Comparison of ENCODE assay signal across 8 cellular contexts in the genomic region with DNA sequence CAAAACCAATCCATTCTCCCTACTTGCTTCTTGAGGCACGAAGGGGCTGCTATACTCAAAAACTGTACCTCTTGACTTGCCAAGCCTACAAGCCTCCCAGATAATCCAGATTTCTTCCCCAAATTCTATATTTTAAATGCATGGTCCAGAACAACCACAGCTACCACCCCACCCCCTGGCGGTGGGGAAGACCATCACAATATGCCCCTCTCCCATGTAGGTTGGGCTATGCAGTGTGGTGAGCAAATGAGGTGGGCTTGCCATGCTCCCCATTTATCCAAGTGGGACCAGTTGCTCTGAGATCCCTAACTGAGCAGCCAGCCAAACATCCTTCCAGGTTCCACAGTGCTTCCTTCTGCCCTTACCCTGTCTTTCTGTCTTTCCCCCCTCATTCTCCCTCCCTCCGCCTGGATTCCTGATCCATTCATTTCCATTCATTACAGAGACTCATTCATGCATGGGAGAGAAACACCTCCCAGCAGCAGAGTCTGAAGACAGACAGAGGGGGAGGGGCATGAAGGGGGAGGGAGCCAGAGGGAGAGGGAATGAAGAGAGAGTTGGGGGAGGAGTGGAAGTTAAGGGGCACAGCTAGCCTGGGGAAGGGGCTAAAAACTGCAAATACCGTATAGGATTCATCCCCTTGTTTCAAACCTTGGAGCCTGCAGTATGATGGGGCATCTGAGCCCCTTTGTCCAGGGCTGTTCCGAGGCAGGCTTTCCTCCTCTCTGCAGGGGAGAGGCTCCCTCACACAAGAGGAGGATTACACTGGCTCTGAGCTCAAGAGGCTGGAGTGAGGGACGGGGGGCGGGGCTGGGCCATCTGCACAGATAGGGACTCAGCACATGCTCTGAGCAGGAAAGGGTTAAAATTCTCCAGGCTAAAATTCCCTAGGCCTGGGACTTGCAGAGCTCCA. TPM values are rescaled to one million over a fixed set of nuclear protein-coding genes. Genes with fewer than 3 reads are reported as not detected.
DNase-seq lines count a peak whose midpoint lies in the region; ATAC-seq, FAIRE-seq and TF ChIP-seq lines count a peak whose summit lies in the region.
"Had no signal": no experiment of that assay in that cellular context is flagged by ENCODE, and none has a peak within 500 bp of the region (broad histone marks: within the 10 kb centered on the region; RNA-seq: fewer than 3 reads in every experiment).

No MANE protein-coding gene starts in this region.

- H3K9me3 Mint-ChIP-seq in astrocyte (ENCODE audit: unreplicated experiment) (no peaks in the 10 kb centered on the region), neural crest cell (no peaks in the 10 kb centered on the region)

- H3K4me3 ChIP-seq in IMR-90 (ENCODE audit: insufficient read depth, low read depth, low read length) = no peak overlapping the region
- H3K4me3 ChIP-seq in astrocyte (ENCODE audit: insufficient read depth, low read depth, low read length) = no peak overlapping the region
- H3K4me3 ChIP-seq in esophagus muscularis mucosa = no peak overlapping the region

- TF ChIP-seq CTCF in IMR-90 (conservative IDR thresholded peaks at IDR 0.05; ENCODE audit: low read depth, low read length) (peak; percentile 31), astrocyte (IDR thresholded peaks at IDR 0.05; ENCODE audit: insufficient read depth, low read depth, low read length) (peak; percentile 39), neural crest cell (conservative IDR thresholded peaks at IDR 0.05) (peak; percentile 62), esophagus muscularis mucosa (IDR thresholded peaks at IDR 0.05) (no peak)

- no CpG with 5 or more reads among the region's 7 CpGs for WGBS in IMR-90 (ENCODE audit: extremely low coverage in 2 of 2, insufficient read length in 1 of 2), 2 experiments
- WGBS in esophagus muscularis mucosa = 53% methylated on average over 7 of the region's 7 CpGs

- H3K36me3 Mint-ChIP-seq in astrocyte (ENCODE audit: low read depth, unreplicated experiment) (peaks cover 2% of the 10 kb centered on the region), neural crest cell (ENCODE audit: low read depth) (peaks cover 26% of the 10 kb centered on the region)

- H2AFZ ChIP-seq in IMR-90 (replicated peaks; ENCODE audit: low read length, poor library complexity) = no peak overlapping the region
- H2AFZ ChIP-seq in astrocyte (ENCODE audit: low read depth, low read length) = no peak overlapping the region

- no peak overlapping the region for H3K18ac ChIP-seq in IMR-90 (ENCODE audit: low read depth, low read length)

- H3K79me1 ChIP-seq in IMR-90 (ENCODE audit: low read depth in 1 of 2, low read length in 2 of 2) = 0 out of 4 replicates have a peak, but pooled peaks cover 3% of the 10 kb centered on the region in 2 experiments

- no peak for TF ChIP-seq RAD21 in IMR-90 (IDR thresholded peaks at IDR 0.05; ENCODE audit: low read length)

- FAIRE-seq in astrocyte (lab: Jason Lieb, UNC) = no peak

- H3K4me1 Mint-ChIP-seq in astrocyte (ENCODE audit: low read depth, unreplicated experiment) = peaks cover 38% of the 10 kb centered on the region
- H3K4me1 Mint-ChIP-seq in neural crest cell = peaks cover 66% of the 10 kb centered on the region

- H2AK9ac ChIP-seq in IMR-90 (replicated peaks; ENCODE audit: low read depth, low read length, poor library complexity) = no peak overlapping the region

- no peaks in the 10 kb centered on the region; the same call in 1 of the 2 replicates for H4K20me1 ChIP-seq in IMR-90 (ENCODE audit: insufficient read depth, low read length)
- peaks cover 40% of the 10 kb centered on the region for H4K20me1 ChIP-seq in astrocyte (ENCODE audit: insufficient read depth, low read length)

- no peaks in the 10 kb centered on the region for H3K9me1 ChIP-seq in IMR-90 (ENCODE audit: insufficient read depth, low read length)

- H3K36me3 ChIP-seq in IMR-90 (ENCODE audit: control insufficient read depth, insufficient read depth, low read length) (peaks cover 21% of the 10 kb centered on the region), astrocyte (ENCODE audit: insufficient read depth, low read length) (peaks cover 7% of the 10 kb centered on the region), esophagus muscularis mucosa (peaks cover 29 to 43% (median 37%) of the 10 kb centered on the region in 4 donors)

- no peaks in the 10 kb centered on the region for H3K27me3 Mint-ChIP-seq in astrocyte (ENCODE audit: low read depth, unreplicated experiment)
- H3K27me3 Mint-ChIP-seq in neural crest cell (ENCODE audit: low read depth) = peaks cover 18% of the 10 kb centered on the region

- H3K27ac ChIP-seq in IMR-90 (ENCODE audit: insufficient read depth, low read length) = no peak overlapping the region
- no peak overlapping the region for H3K27ac ChIP-seq in astrocyte (ENCODE audit: low read depth, low read length)
- H3K27ac ChIP-seq in esophagus muscularis mucosa (replicated peaks in 1 of 4) = peak overlapping the region in 2 of 4 donors; percentile 97 to 98

- DNase-seq in IMR-90 (no peak), astrocyte (ENCODE audit: low read depth) (no peak), neural crest cell (ENCODE audit: low read depth, low spot score) (peak; percentile 65), esophagus muscularis mucosa (ENCODE audit: extremely low spot score) (no peak)

- H4K5ac ChIP-seq in IMR-90 (ENCODE audit: low read depth, low read length) = no peak overlapping the region

- no peak overlapping the region for H3K56ac ChIP-seq in IMR-90 (ENCODE audit: extremely low read depth, insufficient read depth, low read length)

- H3K4me1 ChIP-seq in IMR-90 (ENCODE audit: control insufficient read depth, insufficient read depth, low read length) (peaks cover 2% of the 10 kb centered on the region; the same call in 1 of the 2 replicates), astrocyte (ENCODE audit: insufficient read depth, low read length) (peaks cover 11% of the 10 kb centered on the region), esophagus muscularis mucosa (peaks cover 18 to 72% (median 62%) of the 10 kb centered on the region in 4 donors)

- H4K91ac ChIP-seq in IMR-90 (ENCODE audit: insufficient read depth, low read depth, low read length) = no peak overlapping the region

- H3K4me2 ChIP-seq in IMR-90 (ENCODE audit: low read depth, low read length) (no peak overlapping the region), astrocyte (ENCODE audit: low read length) (peak overlapping the region; percentile 34)

- dilution Hi-C loops in IMR-90 (cut with HindIII; ENCODE audit: low sequenced_read_pairs, unreplicated experiment) = no loop called here

- H3K23ac ChIP-seq in IMR-90 (ENCODE audit: low read depth, low read length) = no peak overlapping the region

- intact Hi-C loops in IMR-90 (cut with micrococcal nuclease) (no loop called here), esophagus muscularis mucosa (cut with DNase I) (loop anchor here (2.0 to 10.0 kb wide), 3 partner anchors 23 to 171 kb away; partner anchors contain the start of genes ARHGEF40 and HNRNPC)

- no peaks in the 10 kb centered on the region for H3K9me3 ChIP-seq in IMR-90 (ENCODE audit: control insufficient read depth, insufficient read depth, low read length)
- H3K9me3 ChIP-seq in astrocyte (ENCODE audit: insufficient read depth, low read depth, low read length) = no peaks in the 10 kb centered on the region
- no peaks in the 10 kb centered on the region for H3K9me3 ChIP-seq in esophagus muscularis mucosa

- CTCF ChIA-PET in IMR-90 (lab: Yijun Ruan, JAX) = interaction anchor here (0.6 to 2.9 kb wide), 7 partner anchors 10 to 1845 kb away, joined by 3 to 17 read pairs (median 4); no protein-coding TSS in a partner anchor

- BruUV-seq in IMR-90 (replicated peaks; lab: Mats Ljungman, UMichigan) = no TSS peak

- H2BK20ac ChIP-seq in IMR-90 (ENCODE audit: low read depth, low read length) = no peak overlapping the region

- no peak overlapping the region for H2AK5ac ChIP-seq in IMR-90 (ENCODE audit: low read depth, low read length)

- ATAC-seq in IMR-90 (ENCODE audit: low read depth) (no peak), GM21423 (IDR thresholded peaks at IDR 0.05; ENCODE audit: unreplicated experiment) (no peak), HG02884 (IDR thresholded peaks at IDR 0.05; ENCODE audit: unreplicated experiment) (no peak)

- no peaks in the 10 kb centered on the region for H3K27me3 ChIP-seq in IMR-90 (ENCODE audit: control insufficient read depth, insufficient read depth, low read length)
- H3K27me3 ChIP-seq in astrocyte (ENCODE audit: insufficient read depth, low read length) = peaks cover 3% of the 10 kb centered on the region
- H3K27me3 ChIP-seq in esophagus muscularis mucosa = no peaks in the 10 kb centered on the region

- H3K4ac ChIP-seq in IMR-90 (ENCODE audit: low read depth, low read length) = no peak overlapping the region

- H4K8ac ChIP-seq in IMR-90 (ENCODE audit: low read depth in 2 of 2, low read length in 2 of 2) = no peak overlapping the region

- TF ChIP-seq POLR2A in IMR-90 (IDR thresholded peaks at IDR 0.05; ENCODE audit: low read depth, low read length) (no peak), esophagus muscularis mucosa (IDR thresholded peaks at IDR 0.05; ENCODE audit: low read depth) (no peak)

- TF ChIP-seq EP300 in esophagus muscularis mucosa (IDR thresholded peaks at IDR 0.05) = no peak

- no peak overlapping the region for H2BK120ac ChIP-seq in IMR-90 (ENCODE audit: low read depth, low read length)

- H3K27ac Mint-ChIP-seq in astrocyte (ENCODE audit: unreplicated experiment) = peak overlapping the region; percentile 64
- peak overlapping the region; percentile 97 for H3K27ac Mint-ChIP-seq in neural crest cell (ENCODE audit: unreplicated experiment)

- no peaks in the 10 kb centered on the region for H3K79me2 ChIP-seq in astrocyte (ENCODE audit: insufficient read depth, low read length)

- no peak overlapping the region for H2BK5ac ChIP-seq in IMR-90 (ENCODE audit: low read depth, low read length, poor library complexity, severe bottlenecking)

- H3K9ac ChIP-seq in IMR-90 (ENCODE audit: low read depth, low read length) (no peak overlapping the region), astrocyte (ENCODE audit: low read length) (no peak overlapping the region)

- in situ Hi-C loops in IMR-90 (cut with MboI; ENCODE audit: low sequenced_read_pairs) = loop anchor here (25.0 kb wide), 2 partner anchors 632 to 757 kb away; partner anchors contain the start of genes APEX1, CCNB1IP1, OSGEP and PARP2

- H3K14ac ChIP-seq in IMR-90 (replicated peaks; ENCODE audit: low read depth, low read length) = no peak overlapping the region

- H3K4me3 Mint-ChIP-seq in astrocyte (ENCODE audit: unreplicated experiment) (peak overlapping the region; percentile 66), neural crest cell (peak overlapping the region; percentile 97)

- no peak overlapping the region for H2BK15ac ChIP-seq in IMR-90 (ENCODE audit: low read depth, low read length)

- POLR2A ChIA-PET in IMR-90 (lab: Charles Lee; ENCODE audit: unreplicated experiment) = interaction anchor here (0.6 kb wide), 1 partner anchor 10 kb away, joined by 3 read pairs; no protein-coding TSS in a partner anchor

RNA-seq across cellular contexts. Expression of gene ZNF219, which starts 4.4 kb away (rescaled TPM):
- 0.83 and 0.90 TPM in 2 replicates for total RNA-seq in IMR-90 (2012; rRNA removed)
- 3.8 and 4.6 TPM in 2 replicates for polyA plus RNA-seq in IMR-90 (2012; rRNA removed)
- 2.6 and 6.7 TPM in 2 replicates for polyA plus RNA-seq in IMR-90 (2012; cell fraction: cytosol; rRNA removed)
- 15.6 and 20.5 TPM in 2 replicates for polyA plus RNA-seq in IMR-90 (2012; cell fraction: nucleus; rRNA removed; ENCODE audit: low replicate concordance)
- total RNA-seq in astrocyte = 24.2 and 31.9 TPM in 2 replicates
- total RNA-seq in neural crest cell = 141 and 143 TPM in 2 replicates
- 100 to 1,000 TPM in 2 of 4 donors, 10 to 100 TPM in 2; 64.4 to 116 (median 94.3) TPM for total RNA-seq in esophagus muscularis mucosa

RNA-seq across cellular contexts. Expression of gene TMEM253, which starts 6.8 kb away (rescaled TPM):
- total RNA-seq in IMR-90 (2012; rRNA removed) = not detected in 2 replicates
- polyA plus RNA-seq in IMR-90 (2012; rRNA removed) = 0.07 TPM in 1 of 2 replicates, not detected in the other
- 0.06 TPM in 1 of 2 replicates, not detected in the other for polyA plus RNA-seq in IMR-90 (2012; cell fraction: cytosol; rRNA removed)
- polyA plus RNA-seq in IMR-90 (2012; cell fraction: nucleus; rRNA removed; ENCODE audit: low replicate concordance) = 0.16 and 0.32 TPM in 2 replicates
- 1.4 and 2.2 TPM in 2 replicates for total RNA-seq in astrocyte
- total RNA-seq in neural crest cell = 1.6 TPM in 2 replicates
- under 1 TPM in 1 of 4 donors, not detected in 3; 0.23 TPM for total RNA-seq in esophagus muscularis mucosa
- total RNA-seq: posterior vena cava, RPMI7951 had no signal

RNA-seq across cellular contexts. Expression of gene ARHGEF40, which starts 23.9 kb away (rescaled TPM):
- total RNA-seq in IMR-90 (2012; rRNA removed) = 16.1 and 18.1 TPM in 2 replicates
- polyA plus RNA-seq in IMR-90 (2012; rRNA removed) = 58.4 and 62.8 TPM in 2 replicates
- 39.2 and 43.6 TPM in 2 replicates for polyA plus RNA-seq in IMR-90 (2012; cell fraction: cytosol; rRNA removed)
- 101 and 167 TPM in 2 replicates for polyA plus RNA-seq in IMR-90 (2012; cell fraction: nucleus; rRNA removed; ENCODE audit: low replicate concordance)
- 99.9 and 129 TPM in 2 replicates for total RNA-seq in astrocyte
- total RNA-seq in neural crest cell = 72.7 and 73.8 TPM in 2 replicates
- total RNA-seq in esophagus muscularis mucosa = 10 to 100 TPM; 19.4 to 47.3 (median 27.0) TPM

RNA-seq across cellular contexts. Expression of gene RNASE8, which starts 36.4 kb away (rescaled TPM):
- total RNA-seq in IMR-90 (2012; rRNA removed) (not detected in 2 replicates), astrocyte (not detected in 2 replicates), neural crest cell (not detected in 2 replicates), esophagus muscularis mucosa (not detected)
- polyA plus RNA-seq in IMR-90 (2012; rRNA removed) = not detected in 2 replicates
- not detected in 2 replicates for polyA plus RNA-seq in IMR-90 (2012; cell fraction: cytosol; rRNA removed)
- not detected in 2 replicates for polyA plus RNA-seq in IMR-90 (2012; cell fraction: nucleus; rRNA removed; ENCODE audit: low replicate concordance)
- total RNA-seq: posterior vena cava, RPMI7951 had no signal

RNA-seq across cellular contexts. Expression of gene RNASE7, which starts 51.9 kb away (rescaled TPM):
- total RNA-seq in IMR-90 (2012; rRNA removed) (not detected in 2 replicates), astrocyte (0.19 TPM in 1 of 2 replicates, not detected in the other), neural crest cell (not detected in 2 replicates), esophagus muscularis mucosa (not detected)
- not detected in 2 replicates for polyA plus RNA-seq in IMR-90 (2012; rRNA removed)
- not detected in 2 replicates for polyA plus RNA-seq in IMR-90 (2012; cell fraction: cytosol; rRNA removed)
- not detected in 2 replicates for polyA plus RNA-seq in IMR-90 (2012; cell fraction: nucleus; rRNA removed; ENCODE audit: low replicate concordance)
- total RNA-seq: posterior vena cava, RPMI7951 had no signal

Comparison
In these comparisons a context has a peak if more than half of its experiments do, and no peak if none do; other contexts are left out.
1. CTCF ChIP-seq: peak in IMR-90 (single experiment), astrocyte (single experiment) and neural crest cell (single experiment); none in esophagus muscularis mucosa (0 of 3).
2. RNA of gene ZNF219, which starts 4.4 kb away (total RNA-seq): 141 to 143 TPM in neural crest cell, 64.4 to 116 TPM in esophagus muscularis mucosa and 24.2 to 31.9 TPM in astrocyte; 0.83 to 0.90 TPM in IMR-90; every median in the first group is over 10 times any median in the second.